ENCODE assay signal across 4 cellular contexts in the genomic region with DNA sequence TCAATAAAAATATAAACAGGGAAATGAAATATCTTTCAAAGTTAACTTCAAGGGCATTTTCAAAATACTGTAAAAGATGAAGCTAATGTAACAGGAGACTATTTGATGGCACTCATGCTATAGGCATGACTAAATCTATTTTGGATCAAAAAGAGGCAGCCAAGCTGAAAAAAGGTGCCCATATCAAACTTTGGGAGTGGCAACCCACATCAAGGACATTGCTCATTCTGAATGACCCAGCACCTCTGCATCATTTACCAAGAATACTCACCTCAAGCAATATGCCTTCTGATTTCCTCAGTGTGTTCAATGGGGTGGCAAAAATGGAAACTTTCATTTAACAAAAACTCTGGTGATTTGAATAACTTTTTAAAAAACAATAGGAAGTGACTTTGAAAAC.
"Had no signal": no experiment of that assay in that cellular context is flagged by ENCODE, and none has a peak within 500 bp of the region (broad histone marks: within the 10 kb centered on the region; RNA-seq: fewer than 3 reads in every experiment).

No MANE protein-coding gene starts in this region.

- H3K9me3 Mint-ChIP-seq: GM23338, H9 had no signal

- H3K27me3 Mint-ChIP-seq: IgD-negative memory B cell had no signal

- H3K4me3 Mint-ChIP-seq: GM23338, H9, IgD-negative memory B cell had no signal

- H2AFZ ChIP-seq: GM23338 had no signal

- H3K27ac Mint-ChIP-seq: GM23338, H9, IgD-negative memory B cell had no signal

- H3K4me1 Mint-ChIP-seq: IgD-negative memory B cell had no signal

- H3K4me3 ChIP-seq: GM23338 had no signal

- DNase-seq: H9, HCEC 1CT had no signal

- H3K4me2 ChIP-seq: GM23338 had no signal
